1 cellular context compared by ENCODE assay signal in the genomic region with DNA sequence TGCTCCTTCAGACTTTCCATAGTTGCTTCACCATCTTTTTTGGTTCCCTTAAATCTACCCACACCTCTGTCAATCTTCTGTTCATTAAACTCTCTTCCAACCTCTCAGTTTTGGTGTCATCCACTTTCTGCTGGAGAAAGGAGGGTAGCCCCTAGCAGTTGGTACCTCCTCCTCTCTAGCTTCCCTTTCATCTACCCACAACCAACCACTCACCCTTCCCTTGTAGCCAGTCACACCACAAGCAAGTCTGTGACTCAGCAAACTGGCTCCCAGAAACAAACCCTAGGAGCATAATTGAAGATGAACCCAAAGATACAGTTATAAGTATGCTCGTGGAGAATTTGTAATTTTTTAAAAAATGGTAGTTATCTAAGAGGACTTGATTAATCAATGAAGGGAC.
TF ChIP-seq lines count a peak whose summit lies in the region.

No MANE protein-coding gene starts in this region.

TF ChIP-seq in K562, 482 proteins besides CTCF, POLR2A, EP300 and RAD21:
- TF ChIP-seq NFE2 (IDR thresholded peaks at IDR 0.05; ENCODE audit: low read depth) (peak; percentile 50; the same call in 1 of the 2 replicates), ZNF253 (CRISPR knock-in tag; conservative IDR thresholded peaks at IDR 0.05) (no peak), ZFP1 (CRISPR knock-in tag; IDR thresholded peaks at IDR 0.05) (no peak), ZNF316 (IDR thresholded peaks at IDR 0.05) (peak; percentile 23; the same call in 1 of the 2 replicates), ZNF280A (IDR thresholded peaks at IDR 0.05; ENCODE audit: low read depth, partially characterized antibody) (no peak), PURB (CRISPR knock-in tag; IDR thresholded peaks at IDR 0.05; ENCODE audit: low read depth) (no peak), ATF7 (IDR thresholded peaks at IDR 0.05) (no peak)
- TF ChIP-seq, protein P1, sequence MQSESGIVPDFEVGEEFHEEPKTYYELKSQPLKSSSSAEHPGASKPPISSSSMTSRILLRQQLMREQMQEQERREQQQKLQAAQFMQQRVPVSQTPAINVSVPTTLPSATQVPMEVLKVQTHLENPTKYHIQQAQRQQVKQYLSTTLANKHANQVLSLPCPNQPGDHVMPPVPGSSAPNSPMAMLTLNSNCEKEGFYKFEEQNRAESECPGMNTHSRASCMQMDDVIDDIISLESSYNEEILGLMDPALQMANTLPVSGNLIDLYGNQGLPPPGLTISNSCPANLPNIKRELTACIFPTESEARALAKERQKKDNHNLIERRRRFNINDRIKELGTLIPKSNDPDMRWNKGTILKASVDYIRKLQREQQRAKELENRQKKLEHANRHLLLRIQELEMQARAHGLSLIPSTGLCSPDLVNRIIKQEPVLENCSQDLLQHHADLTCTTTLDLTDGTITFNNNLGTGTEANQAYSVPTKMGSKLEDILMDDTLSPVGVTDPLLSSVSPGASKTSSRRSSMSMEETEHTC (IDR thresholded peaks at IDR 0.05), result no peak
